In the genomic region with DNA sequence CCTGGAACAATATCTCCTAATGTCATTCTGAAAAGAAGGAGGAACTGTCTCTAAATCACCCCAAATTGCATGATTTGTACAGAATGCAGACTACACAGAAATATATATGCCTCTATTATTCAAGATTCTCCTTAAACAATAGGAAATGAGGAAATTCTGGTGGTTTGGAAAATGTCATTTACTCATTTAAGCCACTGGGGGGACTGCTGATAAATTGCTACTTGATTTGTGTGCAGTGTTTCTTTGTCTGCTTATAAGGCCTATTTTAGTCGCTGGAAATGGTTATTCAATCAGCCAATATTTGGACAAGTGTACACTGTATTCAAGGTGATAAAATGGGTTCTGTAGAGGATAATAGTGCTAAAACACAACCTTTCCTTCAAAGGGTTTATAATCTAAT, we compare ENCODE assay signal across 15 cellular contexts.
DNase-seq lines count a peak whose midpoint lies in the region; ATAC-seq and TF ChIP-seq lines count a peak whose summit lies in the region.
"Had no signal": no experiment of that assay in that cellular context is flagged by ENCODE, and none has a peak within 500 bp of the region (broad histone marks: within the 10 kb centered on the region; RNA-seq: fewer than 3 reads in every experiment).

No MANE protein-coding gene starts in this region.

- H3K36me3 ChIP-seq in mucosa of descending colon (ENCODE audit: low read depth), result no peaks in the 10 kb centered on the region
- H3K36me3 ChIP-seq: brain microvascular endothelial cell had no signal

- ATAC-seq in foreskin keratinocyte (no peak), mucosa of descending colon (no peak), left colon (no peak), GM21825 (IDR thresholded peaks at IDR 0.05; ENCODE audit: unreplicated experiment) (no peak)
- ATAC-seq: activated T-helper 17 cell treated with anti-CD3 and anti-CD28 coated beads, Interleukin-2, amount 50 U/mL, for 72 hours; natural killer cell had no signal

- peak; percentile 4 for DNase-seq in NCI-H2171 treated with DMSO at 0.1 percent for 48 hours (lab: John Stamatoyannopoulos, UW)
- no peak for DNase-seq in NCI-H2171 (lab: John Stamatoyannopoulos, UW)
- DNase-seq in NAMALWA (ENCODE audit: low spot score), result peak; percentile 1
- DNase-seq in foreskin keratinocyte, result no peak
- peak; percentile 33 for DNase-seq in superior temporal gyrus (ENCODE audit: extremely low spot score)
- DNase-seq in mucosa of descending colon, result no peak
- DNase-seq in left colon, result no peak
- DNase-seq: ACHN; activated naive CD8-positive, alpha-beta T cell treated with anti-CD3 and anti-CD28 coated beads, Interleukin-2, amount 10 ng/mL, durations not matched to agents 7 days and 5 days; brain microvascular endothelial cell; natural killer cell; NCI-H1105 had no signal

- no peak overlapping the region for H3K4me3 ChIP-seq in mucosa of descending colon
- H3K4me3 ChIP-seq: coronary artery had no signal

- TF ChIP-seq CTCF in foreskin keratinocyte (conservative IDR thresholded peaks at IDR 0.05) (peak; percentile 36), mucosa of descending colon (IDR thresholded peaks at IDR 0.05) (no peak)

- H3K4me1 ChIP-seq in foreskin keratinocyte (peaks cover 3% of the 10 kb centered on the region), mucosa of descending colon (ENCODE audit: low read depth) (no peaks in the 10 kb centered on the region)

- intact Hi-C loops in mucosa of descending colon (cut with DNase I, micrococcal nuclease), result no loop called here
- intact Hi-C loops in left colon (cut with DNase I, micrococcal nuclease), result no loop called here

- peaks cover 40% of the 10 kb centered on the region for H3K9me3 ChIP-seq in mucosa of descending colon

- no peaks in the 10 kb centered on the region for H3K27me3 ChIP-seq in foreskin keratinocyte
- H3K27me3 ChIP-seq: brain microvascular endothelial cell had no signal

- H3K27ac ChIP-seq in foreskin keratinocyte, result no peak overlapping the region
- H3K27ac ChIP-seq: brain microvascular endothelial cell, coronary artery had no signal

Comparison
In these comparisons a context has a peak if more than half of its experiments do, and no peak if none do; other contexts are left out.
1. DNase-seq: peak in NCI-H2171 treated with DMSO at 0.1 percent for 48 hours (single experiment), NAMALWA (single experiment) and superior temporal gyrus (single experiment); none in NCI-H2171 (single experiment), foreskin keratinocyte (0 of 2), mucosa of descending colon (0 of 3) and left colon (0 of 2).